ENCODE assay signal across 18 cellular contexts in the genomic region with DNA sequence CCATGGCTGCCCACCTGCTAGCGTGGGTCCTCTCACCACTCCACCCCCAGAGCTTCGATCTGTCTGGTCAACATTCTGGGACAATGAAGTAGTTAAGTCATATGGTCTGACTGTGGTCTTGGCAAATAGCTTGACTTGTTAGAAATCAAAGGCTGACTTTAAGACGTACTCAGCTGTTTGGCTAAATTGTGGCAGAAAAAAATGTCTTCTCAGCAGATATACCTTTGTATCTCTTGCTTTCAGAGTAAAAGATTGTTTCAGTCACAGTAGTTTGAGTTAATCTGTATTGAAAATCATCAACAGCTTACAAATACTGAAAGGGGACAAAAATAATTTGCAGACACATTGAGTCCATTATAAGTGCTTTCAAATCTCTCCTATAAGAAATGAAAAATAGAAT. TPM values are rescaled to one million over a fixed set of nuclear protein-coding genes. Genes with fewer than 3 reads are reported as not detected.
DNase-seq lines count a peak whose midpoint lies in the region; ATAC-seq and TF ChIP-seq lines count a peak whose summit lies in the region.
"Had no signal": no experiment of that assay in that cellular context is flagged by ENCODE, and none has a peak within 500 bp of the region (broad histone marks: within the 10 kb centered on the region; RNA-seq: fewer than 3 reads in every experiment).

No MANE protein-coding gene starts in this region.

- peaks cover 42% of the 10 kb centered on the region for H3K36me3 Mint-ChIP-seq in activated CD8-positive, alpha-beta memory T cell treated with anti-CD3 and anti-CD28 coated beads, Interleukin-2, amount 10 ng/mL, durations not matched to agents 7 days and 5 days
- peaks cover 0 to 24% (median 0%) of the 10 kb centered on the region in 5 donors for H3K36me3 Mint-ChIP-seq in naive thymus-derived CD4-positive, alpha-beta T cell

- TF ChIP-seq POLR2A in IMR-90 (IDR thresholded peaks at IDR 0.05; ENCODE audit: low read depth, low read length), result no peak

- H4K20me1 ChIP-seq in BLaER1 treated with 17β-estradiol and CSF1 and Interleukin-3, amounts not matched to agents 10 nM and 100 nM, result peaks cover 15 to 27% (median 20%) of the 10 kb centered on the region in 11 experiments; a peak in 20 of 22 replicates
- H4K20me1 ChIP-seq in IMR-90 (ENCODE audit: insufficient read depth, low read length), result peaks cover 2% of the 10 kb centered on the region; the same call in 1 of the 2 replicates

- dilution Hi-C loops in IMR-90 (cut with HindIII; ENCODE audit: low sequenced_read_pairs, unreplicated experiment), result no loop called here

- H2BK20ac ChIP-seq in IMR-90 (ENCODE audit: low read depth, low read length), result no peak overlapping the region

- H3K27me3 ChIP-seq in BLaER1 treated with 17β-estradiol and CSF1 and Interleukin-3, amounts not matched to agents 10 nM and 100 nM, result no peaks in the 10 kb centered on the region
- H3K27me3 ChIP-seq in IMR-90 (ENCODE audit: control insufficient read depth, insufficient read depth, low read length) (peaks cover 3% of the 10 kb centered on the region; the same call in 1 of the 2 replicates), dorsolateral prefrontal cortex (no peaks in the 10 kb centered on the region)
- no peaks in the 10 kb centered on the region for H3K27me3 ChIP-seq in naive thymus-derived CD4-positive, alpha-beta T cell (ENCODE audit: control insufficient read depth in 2 of 2, insufficient read depth in 2 of 2, low read length in 2 of 2)

- no peak overlapping the region for H3K4me3 Mint-ChIP-seq in activated CD8-positive, alpha-beta memory T cell treated with anti-CD3 and anti-CD28 coated beads, Interleukin-2, amount 10 ng/mL, durations not matched to agents 7 days and 5 days
- H3K4me3 Mint-ChIP-seq in naive thymus-derived CD4-positive, alpha-beta T cell, result peak overlapping the region in 4 of 10 donors; percentile 3 to 43 (median 28)
- H3K4me3 Mint-ChIP-seq: GM23338 had no signal

- CTCF ChIA-PET in activated CD8-positive, alpha-beta memory T cell treated with anti-CD3 and anti-CD28 coated beads, Interleukin-2, amount 10 ng/mL, durations not matched to agents 7 days and 5 days (lab: Charles Lee), result interaction anchor here (3.6 kb wide), 1 partner anchor 411 kb away, joined by 19 read pairs; a partner anchor contains a TSS
- CTCF ChIA-PET in IMR-90 (lab: Yijun Ruan, JAX), result no interaction called here
- CTCF ChIA-PET in naive thymus-derived CD4-positive, alpha-beta T cell (lab: Charles Lee), result no interaction called here

- no peak overlapping the region for H2AK9ac ChIP-seq in IMR-90 (replicated peaks; ENCODE audit: low read depth, low read length, poor library complexity)

- no peak overlapping the region for H2BK120ac ChIP-seq in IMR-90 (ENCODE audit: low read depth, low read length)

- no peak overlapping the region for H4K8ac ChIP-seq in IMR-90 (ENCODE audit: low read depth in 2 of 2, low read length in 2 of 2)

- H3K9me3 Mint-ChIP-seq in activated CD8-positive, alpha-beta memory T cell treated with anti-CD3 and anti-CD28 coated beads, Interleukin-2, amount 10 ng/mL, durations not matched to agents 7 days and 5 days (ENCODE audit: low read depth), result peaks cover 3% of the 10 kb centered on the region
- H3K9me3 Mint-ChIP-seq in naive thymus-derived CD4-positive, alpha-beta T cell, result peaks cover 0 to 2% (median 0%) of the 10 kb centered on the region in 11 donors

- peaks cover 67% of the 10 kb centered on the region for H3K4me1 Mint-ChIP-seq in activated CD8-positive, alpha-beta memory T cell treated with anti-CD3 and anti-CD28 coated beads, Interleukin-2, amount 10 ng/mL, durations not matched to agents 7 days and 5 days
- peaks cover 46 to 82% (median 67%) of the 10 kb centered on the region in 7 donors for H3K4me1 Mint-ChIP-seq in naive thymus-derived CD4-positive, alpha-beta T cell

- TF ChIP-seq CTCF in IMR-90 (conservative IDR thresholded peaks at IDR 0.05; ENCODE audit: low read depth, low read length) (no peak), dorsolateral prefrontal cortex (IDR thresholded peaks at IDR 0.05 in 54 of 56, conservative IDR thresholded peaks at IDR 0.05 in 2 of 56; ENCODE audit: low read depth in 1 of 56, partially characterized antibody in 56 of 56) (no peak)

- H3K27ac ChIP-seq in BLaER1 treated with 17β-estradiol and CSF1 and Interleukin-3, amounts not matched to agents 10 nM and 100 nM, result peak overlapping the region in 6 of 11 experiments; percentile 34 to 99 (median 98); a peak in 9 of 22 replicates
- H3K27ac ChIP-seq in IMR-90 (ENCODE audit: insufficient read depth, low read length) (no peak overlapping the region), dorsolateral prefrontal cortex (no peak overlapping the region)
- H3K27ac ChIP-seq in naive thymus-derived CD4-positive, alpha-beta T cell (ENCODE audit: low read depth, low read length), result no peak overlapping the region

- no peak overlapping the region for H3K23ac ChIP-seq in IMR-90 (ENCODE audit: low read depth, low read length)

- in situ Hi-C loops in IMR-90 (cut with MboI; ENCODE audit: low sequenced_read_pairs), result loop anchor here (10.0 to 25.0 kb wide), 2 partner anchors 409 to 677 kb away; a partner anchor contains a TSS

- H3K18ac ChIP-seq in IMR-90 (ENCODE audit: low read depth, low read length), result no peak overlapping the region

- POLR2A ChIA-PET in IMR-90 (lab: Charles Lee; ENCODE audit: unreplicated experiment), result no interaction called here
- POLR2A ChIA-PET in naive thymus-derived CD4-positive, alpha-beta T cell (lab: Charles Lee), result interaction anchor here (0.6 to 0.9 kb wide), 2 partner anchors 412 to 967 kb away, joined by 3 read pairs; a partner anchor contains a TSS

- peaks cover 0 to 27% (median 10%) of the 10 kb centered on the region in 11 experiments; a peak in 18 of 22 replicates for H3K9me3 ChIP-seq in BLaER1 treated with 17β-estradiol and CSF1 and Interleukin-3, amounts not matched to agents 10 nM and 100 nM (replicated peaks in 1 of 11)
- H3K9me3 ChIP-seq in IMR-90 (ENCODE audit: control insufficient read depth, insufficient read depth, low read length), result no peaks in the 10 kb centered on the region
- no peaks in the 10 kb centered on the region for H3K9me3 ChIP-seq in naive thymus-derived CD4-positive, alpha-beta T cell (ENCODE audit: control insufficient read depth in 2 of 3, low read length in 3 of 3)

- no peak overlapping the region for H3K4ac ChIP-seq in IMR-90 (ENCODE audit: low read depth, low read length)

- no peak overlapping the region for H2AFZ ChIP-seq in IMR-90 (replicated peaks; ENCODE audit: low read length, poor library complexity)
- H2AFZ ChIP-seq: GM23338 had no signal

- H3K4me1 ChIP-seq in BLaER1 treated with 17β-estradiol and CSF1 and Interleukin-3, amounts not matched to agents 10 nM and 100 nM, result peaks cover 47 to 64% (median 53%) of the 10 kb centered on the region in 10 experiments
- H3K4me1 ChIP-seq in IMR-90 (ENCODE audit: control insufficient read depth, insufficient read depth, low read length), result peaks cover 11% of the 10 kb centered on the region
- H3K4me1 ChIP-seq in naive thymus-derived CD4-positive, alpha-beta T cell (ENCODE audit: control insufficient read depth in 2 of 2, insufficient read depth in 2 of 2, low read length in 2 of 2), result peaks cover 49 to 56% of the 10 kb centered on the region in 2 donors

- peaks cover 6 to 23% of the 10 kb centered on the region in 2 experiments; a peak in 3 of 4 replicates for H3K79me1 ChIP-seq in IMR-90 (ENCODE audit: low read depth in 1 of 2, low read length in 2 of 2)

- peak overlapping the region in 1 of 11 experiments; percentile 33; a peak in 1 of 22 replicates for H3K9ac ChIP-seq in BLaER1 treated with 17β-estradiol and CSF1 and Interleukin-3, amounts not matched to agents 10 nM and 100 nM
- H3K9ac ChIP-seq in IMR-90 (ENCODE audit: low read depth, low read length), result no peak overlapping the region

- BruUV-seq in IMR-90 (replicated peaks; lab: Mats Ljungman, UMichigan), result no TSS peak

- no peak overlapping the region for H2AK5ac ChIP-seq in IMR-90 (ENCODE audit: low read depth, low read length)

- no peak for TF ChIP-seq RAD21 in IMR-90 (IDR thresholded peaks at IDR 0.05; ENCODE audit: low read length)

- peak overlapping the region in 5 of 11 experiments; percentile 88 to 99 (median 96); a peak in 9 of 22 replicates for H3K4me2 ChIP-seq in BLaER1 treated with 17β-estradiol and CSF1 and Interleukin-3, amounts not matched to agents 10 nM and 100 nM
- H3K4me2 ChIP-seq in IMR-90 (ENCODE audit: low read depth, low read length), result no peak overlapping the region
- H3K4me2 ChIP-seq: GM23338 had no signal

- H2BK15ac ChIP-seq in IMR-90 (ENCODE audit: low read depth, low read length), result no peak overlapping the region

- no CpG with 5 or more reads among the region's 3 CpGs for WGBS in IMR-90 (ENCODE audit: extremely low coverage in 2 of 2, insufficient read length in 1 of 2), 2 experiments

- no peak overlapping the region for H4K5ac ChIP-seq in IMR-90 (ENCODE audit: low read depth, low read length)

- H3K14ac ChIP-seq in IMR-90 (replicated peaks; ENCODE audit: low read depth, low read length), result no peak overlapping the region

- no peaks in the 10 kb centered on the region for H3K27me3 Mint-ChIP-seq in activated CD8-positive, alpha-beta memory T cell treated with anti-CD3 and anti-CD28 coated beads, Interleukin-2, amount 10 ng/mL, durations not matched to agents 7 days and 5 days
- H3K27me3 Mint-ChIP-seq in naive thymus-derived CD4-positive, alpha-beta T cell, result peaks cover 0 to 2% (median 0%) of the 10 kb centered on the region in 5 donors

- no peak overlapping the region for H2BK5ac ChIP-seq in IMR-90 (ENCODE audit: low read depth, low read length, poor library complexity, severe bottlenecking)

- H3K27ac Mint-ChIP-seq in activated CD8-positive, alpha-beta memory T cell treated with anti-CD3 and anti-CD28 coated beads, Interleukin-2, amount 10 ng/mL, durations not matched to agents 7 days and 5 days, result peak overlapping the region; percentile 6
- peak overlapping the region in 6 of 9 donors; percentile 20 to 93 (median 70) for H3K27ac Mint-ChIP-seq in naive thymus-derived CD4-positive, alpha-beta T cell
- H3K27ac Mint-ChIP-seq: GM23338 had no signal

- no peak for DNase-seq in activated CD8-positive, alpha-beta memory T cell treated with anti-CD3 and anti-CD28 coated beads, Interleukin-2, amount 10 ng/mL, durations not matched to agents 7 days and 5 days
- DNase-seq in activated CD8-positive, alpha-beta memory T cell treated with anti-CD3 and anti-CD28 coated beads for 24 hours, result no peak
- no peak for DNase-seq in IMR-90
- DNase-seq in naive thymus-derived CD4-positive, alpha-beta T cell, result no peak
- DNase-seq in dorsolateral prefrontal cortex, result no peak
- no peak for DNase-seq in foreskin melanocyte
- DNase-seq: DMS79 treated with DMSO at 0.1 percent for 48 hours, KG1, NCI-H1048, NCI-H1436 treated with DMSO at 0.1 percent for 48 hours, NCI-H2029 treated with DMSO at 0.1 percent for 48 hours, NCI-H510A, NCI-H774, RPMI8226, SIG-M5 had no signal

- H3K56ac ChIP-seq in IMR-90 (ENCODE audit: extremely low read depth, insufficient read depth, low read length), result no peak overlapping the region

- no peak overlapping the region for H4K91ac ChIP-seq in IMR-90 (ENCODE audit: insufficient read depth, low read depth, low read length)

- H3K9me1 ChIP-seq in IMR-90 (ENCODE audit: insufficient read depth, low read length), result peaks cover 5% of the 10 kb centered on the region; the same call in 1 of the 2 replicates

- intact Hi-C loops in IMR-90 (cut with micrococcal nuclease), result loop anchor here (10.0 kb wide), 1 partner anchor 687 kb away; a partner anchor contains a TSS
- intact Hi-C loops in naive thymus-derived CD4-positive, alpha-beta T cell (cut with micrococcal nuclease), result loop anchor here in 1 of 2 donors (10.0 kb wide), 1 partner anchor 917 kb away; a partner anchor contains a TSS
- intact Hi-C loops in dorsolateral prefrontal cortex (cut with DNase I), result loop anchor here (5.0 to 10.0 kb wide), 3 partner anchors 157 to 917 kb away; a partner anchor contains a TSS

- ATAC-seq in activated CD8-positive, alpha-beta memory T cell treated with anti-CD3 and anti-CD28 coated beads, Interleukin-2, amount 10 ng/mL, durations not matched to agents 7 days and 5 days, result no peak
- no peak for ATAC-seq in IMR-90 (ENCODE audit: low read depth)
- no peak for ATAC-seq in naive thymus-derived CD4-positive, alpha-beta T cell
- ATAC-seq in HG03520 (IDR thresholded peaks at IDR 0.05; ENCODE audit: unreplicated experiment), result no peak
- ATAC-seq: GM23338 had no signal

- peaks cover 6 to 16% (median 14%) of the 10 kb centered on the region in 11 experiments for H3K36me3 ChIP-seq in BLaER1 treated with 17β-estradiol and CSF1 and Interleukin-3, amounts not matched to agents 10 nM and 100 nM
- no peaks in the 10 kb centered on the region for H3K36me3 ChIP-seq in IMR-90 (ENCODE audit: control insufficient read depth, insufficient read depth, low read length)
- peaks cover 0 to 6% (median 0%) of the 10 kb centered on the region in 3 experiments for H3K36me3 ChIP-seq in naive thymus-derived CD4-positive, alpha-beta T cell (ENCODE audit: control insufficient read depth in 2 of 3, insufficient read depth in 3 of 3, low read length in 3 of 3)

- H3K4me3 ChIP-seq in BLaER1 treated with 17β-estradiol and CSF1 and Interleukin-3, amounts not matched to agents 10 nM and 100 nM, result no peak overlapping the region
- H3K4me3 ChIP-seq in IMR-90 (ENCODE audit: insufficient read depth, low read depth, low read length), result no peak overlapping the region
- no peak overlapping the region for H3K4me3 ChIP-seq in naive thymus-derived CD4-positive, alpha-beta T cell (ENCODE audit: low read length)
- no peak overlapping the region for H3K4me3 ChIP-seq in dorsolateral prefrontal cortex
- H3K4me3 ChIP-seq: GM23338 had no signal

RNA-seq across cellular contexts. Expression of a gene that starts 2.1 kb away (rescaled TPM):
- 10 to 100 TPM; 54.1 to 64.1 TPM for total RNA-seq in activated CD8-positive, alpha-beta memory T cell treated with anti-CD3 and anti-CD28 coated beads, Interleukin-2, amount 10 ng/mL, durations not matched to agents 7 days and 5 days
- total RNA-seq in IMR-90 (2012; rRNA removed), result 15.6 and 22.2 TPM in 2 replicates
- 2.2 and 2.5 TPM in 2 replicates for polyA plus RNA-seq in IMR-90 (2012; rRNA removed)
- polyA plus RNA-seq in IMR-90 (2012; cell fraction: cytosol; rRNA removed), result 0.55 and 3.8 TPM in 2 replicates
- 0.82 and 2.9 TPM in 2 replicates for polyA plus RNA-seq in IMR-90 (2012; cell fraction: nucleus; rRNA removed; ENCODE audit: low replicate concordance)
- 10 to 100 TPM; 34.8 to 74.9 (median 48.8) TPM for total RNA-seq in naive thymus-derived CD4-positive, alpha-beta T cell
- 1 to 10 TPM; 7.3 to 8.6 TPM for polyA plus RNA-seq in naive thymus-derived CD4-positive, alpha-beta T cell
- total RNA-seq in dorsolateral prefrontal cortex, result 10 to 100 TPM in 82 of 120 experiments, 1 to 10 TPM in 38; 6.4 to 23.6 (median 11.4) TPM

Comparison
In these comparisons a context has a peak if more than half of its experiments do, and no peak if none do; other contexts are left out.
1. H3K27ac ChIP-seq: peak in BLaER1 treated with 17β-estradiol and CSF1 and Interleukin-3, amounts not matched to agents 10 nM and 100 nM (6 of 11); none in IMR-90 (single experiment), naive thymus-derived CD4-positive, alpha-beta T cell (single experiment) and dorsolateral prefrontal cortex (0 of 59).